Comparison of ENCODE assay signal across 2 cellular contexts in genomic region chr16:87833548-87833947, GRCh38.
TF ChIP-seq lines count a peak whose summit lies in the region.

No MANE protein-coding gene starts in this region.

TF ChIP-seq in A549, 52 proteins besides CTCF, POLR2A, EP300 and RAD21:
- TF ChIP-seq POLR2AphosphoS2 (conservative IDR thresholded peaks at IDR 0.05; ENCODE audit: low read length): peak; percentile 61
- TF ChIP-seq PBX3 (IDR thresholded peaks at IDR 0.05): no peak
TF ChIP-seq in A549: peak in this region for 1.

TF ChIP-seq in GM12878, 131 proteins besides CTCF, POLR2A, EP300 and RAD21:
- TF ChIP-seq RB1 (IDR thresholded peaks at IDR 0.05; ENCODE audit: borderline replicate concordance) (no peak), KDM1A (IDR thresholded peaks at IDR 0.05; ENCODE audit: borderline replicate concordance) (no peak), POLR2AphosphoS5 (IDR thresholded peaks at IDR 0.05; ENCODE audit: low read length) (no peak), SMARCA5 (IDR thresholded peaks at IDR 0.05) (no peak), SREBF2 (IDR thresholded peaks at IDR 0.05; ENCODE audit: low read length) (no peak), SMAD1 (IDR thresholded peaks at IDR 0.05; ENCODE audit: low read depth, partially characterized antibody) (no peak), CREM (IDR thresholded peaks at IDR 0.05; ENCODE audit: low read depth) (no peak), SRF (IDR thresholded peaks at IDR 0.05; ENCODE audit: low read depth in 2 of 2, low read length in 2 of 2) (no peak), IKZF1 (conservative IDR thresholded peaks at IDR 0.05) (no peak), YY1 (IDR thresholded peaks at IDR 0.05; ENCODE audit: low read depth, low read length) (no peak), ZNF217 (IDR thresholded peaks at IDR 0.05) (no peak), NFXL1 (IDR thresholded peaks at IDR 0.05; ENCODE audit: borderline replicate concordance) (no peak)
TF ChIP-seq in GM12878: peak in this region for 0.
